ENCODE assay signal across 8 cellular contexts in genomic region chr14:68682166-68683103, GRCh38.
A peak's percentile ranks its signal among the peaks of the same experiment; 100 is the strongest.
DNase-seq lines count a peak whose midpoint lies in the region; ATAC-seq and TF ChIP-seq lines count a peak whose summit lies in the region.

No MANE protein-coding gene starts in this region.

- peak overlapping the region; percentile 97 for H3K27ac Mint-ChIP-seq in activated B cell treated with CpG ODN at 0.5 μM for 24 hours
- H3K27ac Mint-ChIP-seq in naive thymus-derived CD4-positive, alpha-beta T cell = peak overlapping the region; percentile 56 to 97 (median 87)

- peaks cover 44 to 53% of the 10 kb centered on the region in 2 donors for H3K4me1 ChIP-seq in naive thymus-derived CD4-positive, alpha-beta T cell (ENCODE audit: control insufficient read depth in 2 of 2, insufficient read depth in 2 of 2, low read length in 2 of 2)

- POLR2A ChIA-PET in AG04450 (lab: Yijun Ruan, JAX) = interaction anchor here (0.5 to 1.8 kb wide), 14 partner anchors 10 to 434 kb away, joined by 3 to 11 read pairs (median 4); partner anchors contain the start of gene ZFP36L1
- POLR2A ChIA-PET in activated B cell treated with CpG ODN at 0.5 μM for 24 hours (lab: Charles Lee) = interaction anchor here (0.7 to 10.6 kb wide), 54 partner anchors 9 to 738 kb away, joined by 3 to 604 read pairs (median 6); partner anchors contain the start of gene ZFP36L1
- POLR2A ChIA-PET in naive thymus-derived CD4-positive, alpha-beta T cell (lab: Charles Lee) = interaction anchor here (0.6 to 4.7 kb wide), 18 partner anchors 9 to 431 kb away, joined by 3 to 36 read pairs (median 4); partner anchors contain the start of gene ZFP36L1

- no peaks in the 10 kb centered on the region for H3K27me3 Mint-ChIP-seq in activated B cell treated with CpG ODN at 0.5 μM for 24 hours
- no peaks in the 10 kb centered on the region for H3K27me3 Mint-ChIP-seq in naive thymus-derived CD4-positive, alpha-beta T cell

- intact Hi-C loops in activated B cell treated with CpG ODN at 0.5 μM for 24 hours (cut with micrococcal nuclease) = loop anchor here (1.0 kb wide), 1 partner anchor 10 kb away; no protein-coding TSS in a partner anchor
- intact Hi-C loops in naive thymus-derived CD4-positive, alpha-beta T cell (cut with micrococcal nuclease) = loop anchor here (10.0 kb wide), 3 partner anchors 58 to 438 kb away; no protein-coding TSS in a partner anchor

- peak overlapping the region; percentile 59 for H3K27ac ChIP-seq in AG04450 (ENCODE audit: low read depth, low read length)
- H3K27ac ChIP-seq in naive thymus-derived CD4-positive, alpha-beta T cell (ENCODE audit: low read depth, low read length) = no peak overlapping the region

- no peaks in the 10 kb centered on the region for H3K9me3 Mint-ChIP-seq in activated B cell treated with CpG ODN at 0.5 μM for 24 hours
- no peaks in the 10 kb centered on the region for H3K9me3 Mint-ChIP-seq in naive thymus-derived CD4-positive, alpha-beta T cell

- H3K27me3 ChIP-seq in AG04450 (ENCODE audit: control insufficient read depth, insufficient read depth, low read length) = no peaks in the 10 kb centered on the region
- no peaks in the 10 kb centered on the region for H3K27me3 ChIP-seq in naive thymus-derived CD4-positive, alpha-beta T cell (ENCODE audit: control insufficient read depth in 2 of 2, insufficient read depth in 2 of 2, low read length in 2 of 2)

- H3K4me3 ChIP-seq in AG04450 (ENCODE audit: low read depth, low read length) = no peak overlapping the region
- H3K4me3 ChIP-seq in naive thymus-derived CD4-positive, alpha-beta T cell (ENCODE audit: low read length) = no peak overlapping the region

- peak; percentile 34 for ATAC-seq in activated B cell treated with CpG ODN at 0.5 μM for 24 hours (ENCODE audit: low read depth)
- peak; percentile 24 for ATAC-seq in naive thymus-derived CD4-positive, alpha-beta T cell
- ATAC-seq in HG03565 (IDR thresholded peaks at IDR 0.05; ENCODE audit: unreplicated experiment) = no peak
- no peak for ATAC-seq in GM19035 (IDR thresholded peaks at IDR 0.05; ENCODE audit: unreplicated experiment)

- peaks cover 3% of the 10 kb centered on the region; the same call in 1 of the 2 replicates for H3K9me3 ChIP-seq in AG04450 (ENCODE audit: control insufficient read depth, insufficient read depth, low read length)
- no peaks in the 10 kb centered on the region for H3K9me3 ChIP-seq in naive thymus-derived CD4-positive, alpha-beta T cell (ENCODE audit: control insufficient read depth in 2 of 3, low read length in 3 of 3)

- H3K36me3 ChIP-seq in naive thymus-derived CD4-positive, alpha-beta T cell (ENCODE audit: control insufficient read depth in 2 of 3, insufficient read depth in 3 of 3, low read length in 3 of 3) = no peaks in the 10 kb centered on the region

- TF ChIP-seq CTCF in AG04450 (IDR thresholded peaks at IDR 0.05; ENCODE audit: low read depth, low read length) (no peak), activated B cell treated with CpG ODN at 0.5 μM for 24 hours (IDR thresholded peaks at IDR 0.05) (no peak)

- peaks cover 83% of the 10 kb centered on the region for H3K4me1 Mint-ChIP-seq in activated B cell treated with CpG ODN at 0.5 μM for 24 hours
- peaks cover 47 to 74% (median 62%) of the 10 kb centered on the region in 7 donors for H3K4me1 Mint-ChIP-seq in naive thymus-derived CD4-positive, alpha-beta T cell

- peak; percentile 81 for DNase-seq in AG04450 (ENCODE audit: low read depth, low spot score)
- peak; percentile 98 for DNase-seq in KBM-7
- no peak for DNase-seq in activated B cell treated with CpG ODN at 0.5 μM for 24 hours
- DNase-seq in epidermal melanocyte (ENCODE audit: insufficient read length, low spot score) = peak; percentile 73
- peak in 3 of 9 donors; percentile 11 to 20 (median 16) for DNase-seq in naive thymus-derived CD4-positive, alpha-beta T cell
- no peak for DNase-seq in ureter (ENCODE audit: low spot score)

- H3K36me3 Mint-ChIP-seq in activated B cell treated with CpG ODN at 0.5 μM for 24 hours (ENCODE audit: low read depth) = peaks cover 39% of the 10 kb centered on the region
- peaks cover 0 to 4% (median 0%) of the 10 kb centered on the region in 5 donors for H3K36me3 Mint-ChIP-seq in naive thymus-derived CD4-positive, alpha-beta T cell

- in situ Hi-C loops in KBM-7 (cut with MboI; ENCODE audit: low pct_unique_long_range_greater_than_20kb, low sequenced_read_pairs) = no loop called here

- peak overlapping the region; percentile 78 for H3K4me3 Mint-ChIP-seq in activated B cell treated with CpG ODN at 0.5 μM for 24 hours
- H3K4me3 Mint-ChIP-seq in naive thymus-derived CD4-positive, alpha-beta T cell = peak overlapping the region in 9 of 10 donors; percentile 42 to 73 (median 61)

- CTCF ChIA-PET in AG04450 (lab: Charles Lee) (interaction anchor here (0.6 to 1.4 kb wide), 6 partner anchors 9 to 107 kb away, joined by 3 to 5 read pairs (median 4); no protein-coding TSS in a partner anchor), activated B cell treated with CpG ODN at 0.5 μM for 24 hours (lab: Charles Lee) (interaction anchor here (0.6 to 1.5 kb wide), 10 partner anchors 11 to 748 kb away, joined by 3 to 6 read pairs (median 4); no protein-coding TSS in a partner anchor)
- CTCF ChIA-PET in naive thymus-derived CD4-positive, alpha-beta T cell (lab: Charles Lee) = interaction anchor here (0.7 to 0.9 kb wide), 4 partner anchors 32 to 433 kb away, joined by 3 to 8 read pairs (median 4); no protein-coding TSS in a partner anchor

Comparison
In these comparisons a context has a peak if more than half of its experiments do, and no peak if none do; other contexts are left out.
1. DNase-seq: peak in AG04450 (single experiment), KBM-7 (single experiment) and epidermal melanocyte (single experiment); none in activated B cell treated with CpG ODN at 0.5 μM for 24 hours (single experiment) and ureter (single experiment).
2. ATAC-seq: peak in activated B cell treated with CpG ODN at 0.5 μM for 24 hours (single experiment) and naive thymus-derived CD4-positive, alpha-beta T cell (single experiment); none in HG03565 (single experiment) and GM19035 (single experiment).